In the genomic region with DNA sequence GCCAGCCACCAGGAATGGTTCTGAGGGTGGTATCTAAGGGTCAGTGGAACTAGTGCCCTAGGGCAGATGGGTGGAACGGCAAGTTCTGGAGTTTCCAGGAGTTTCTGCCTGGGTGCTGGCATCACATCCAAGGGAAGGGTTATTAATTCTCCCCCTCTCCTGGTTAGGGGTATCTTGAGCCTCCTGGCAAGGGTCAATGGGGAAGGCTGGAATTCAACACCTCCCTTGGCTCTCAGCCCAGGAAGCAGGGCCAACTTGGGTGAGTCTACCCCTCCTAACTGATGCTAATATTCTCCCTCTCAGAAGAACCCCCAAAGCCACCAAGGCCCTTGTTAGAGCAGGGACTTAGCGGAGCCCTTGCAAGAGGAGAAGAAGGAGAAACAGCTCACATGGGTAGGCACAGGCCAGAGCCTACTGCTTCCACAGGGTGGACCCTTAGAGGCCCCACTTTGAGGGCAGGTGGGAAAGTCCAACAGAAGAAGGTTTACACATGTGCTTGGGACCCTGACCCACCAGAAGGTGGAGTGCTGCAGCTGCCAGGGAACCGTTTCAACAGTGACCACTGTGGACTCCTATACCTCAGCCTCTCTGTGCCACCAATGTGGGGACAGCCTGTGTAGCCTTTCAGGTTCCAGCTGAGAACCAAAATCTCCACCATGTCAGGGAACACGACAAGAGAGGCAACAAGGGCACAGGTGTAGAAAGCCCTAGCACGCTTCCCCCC, we compare ENCODE assay signal across 1 cellular context.
TF ChIP-seq lines count a peak whose summit lies in the region.

No MANE protein-coding gene starts in this region.

TF ChIP-seq in endothelial cell of umbilical vein, 7 proteins besides CTCF, POLR2A, EP300 and RAD21:
- TF ChIP-seq, protein P1, sequence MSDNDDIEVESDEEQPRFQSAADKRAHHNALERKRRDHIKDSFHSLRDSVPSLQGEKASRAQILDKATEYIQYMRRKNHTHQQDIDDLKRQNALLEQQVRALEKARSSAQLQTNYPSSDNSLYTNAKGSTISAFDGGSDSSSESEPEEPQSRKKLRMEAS (IDR thresholded peaks at IDR 0.05; ENCODE audit: insufficient read depth, insufficient read length) = no peak
- TF ChIP-seq GATA2 (IDR thresholded peaks at IDR 0.05; ENCODE audit: insufficient read depth, insufficient read length, low read depth, low read length) = no peak
- TF ChIP-seq POLR2AphosphoS5 (IDR thresholded peaks at IDR 0.05; ENCODE audit: insufficient read depth, low read depth, low read length) = no peak
- no peak for TF ChIP-seq MYC (IDR thresholded peaks at IDR 0.05; ENCODE audit: low read depth, low read length)
- no peak for TF ChIP-seq EZH2 (IDR thresholded peaks at IDR 0.05; ENCODE audit: borderline replicate concordance, low read depth, low read length, severe bottlenecking)
- no peak for TF ChIP-seq FOS (IDR thresholded peaks at IDR 0.05; ENCODE audit: borderline replicate concordance, insufficient read depth, low read length)
- TF ChIP-seq JUN (IDR thresholded peaks at IDR 0.05; ENCODE audit: borderline replicate concordance, insufficient read depth, insufficient read length, low read depth) = no peak
